In the genomic region with DNA sequence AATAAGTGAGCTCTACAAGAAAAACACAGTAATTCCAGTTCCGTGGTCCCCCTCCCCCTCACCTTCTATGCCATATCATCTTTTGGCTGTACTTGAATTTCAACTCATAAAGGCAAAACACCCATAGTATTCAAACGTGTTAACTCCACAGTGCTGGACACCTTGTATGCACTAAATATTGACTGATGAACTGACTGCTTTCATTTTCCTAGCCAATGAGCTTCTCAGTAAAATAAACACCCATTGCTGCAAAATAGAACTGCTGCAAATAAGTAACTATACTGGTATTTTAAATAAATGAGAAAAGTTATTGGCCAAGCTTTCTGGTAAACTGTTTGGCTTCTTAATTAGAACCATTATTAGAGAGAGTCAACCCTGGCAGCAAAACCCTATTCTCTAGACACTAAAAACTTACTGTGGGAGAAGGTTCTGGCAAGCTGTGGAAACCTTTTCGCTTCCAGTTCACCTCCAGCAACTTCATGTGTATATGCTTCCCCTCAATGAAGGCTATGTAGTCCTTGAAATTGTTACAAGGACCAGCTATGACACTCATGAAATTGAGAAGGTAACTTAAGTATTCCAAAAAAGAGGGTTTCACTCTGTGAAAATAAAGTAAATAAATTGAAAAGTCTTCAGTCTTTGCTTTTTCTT, we compare ENCODE assay signal across 11 cellular contexts.
DNase-seq lines count a peak whose midpoint lies in the region; ATAC-seq and TF ChIP-seq lines count a peak whose summit lies in the region.
"Had no signal": no experiment of that assay in that cellular context is flagged by ENCODE, and none has a peak within 500 bp of the region (broad histone marks: within the 10 kb centered on the region; RNA-seq: fewer than 3 reads in every experiment).

No MANE protein-coding gene starts in this region.

- WGBS in stomach, 5 donors, result 58 to 67% (median 61%) methylated on average over 3 of the region's 3 CpGs

- no peaks in the 10 kb centered on the region for H3K27me3 ChIP-seq in stomach
- H3K27me3 ChIP-seq: BLaER1, body of pancreas had no signal

- TF ChIP-seq CTCF in mesothelial cell of epicardium (IDR thresholded peaks at IDR 0.05; ENCODE audit: unreplicated experiment) (no peak), stomach (IDR thresholded peaks at IDR 0.05) (no peak)

- H3K4me1 Mint-ChIP-seq in mesothelial cell of epicardium, result peaks cover 33% of the 10 kb centered on the region

- H3K4me3 Mint-ChIP-seq in mesothelial cell of epicardium, result no peak overlapping the region

- peaks cover 24% of the 10 kb centered on the region for H3K36me3 Mint-ChIP-seq in mesothelial cell of epicardium

- H3K4me3 ChIP-seq in stomach, result no peak overlapping the region
- H3K4me3 ChIP-seq: BLaER1, body of pancreas had no signal

- peaks cover 0 to 26% (median 12%) of the 10 kb centered on the region in 4 donors for H3K4me1 ChIP-seq in stomach

- peak overlapping the region; percentile 51 for H3K27ac Mint-ChIP-seq in mesothelial cell of epicardium

- ATAC-seq in HG02759 (IDR thresholded peaks at IDR 0.05; ENCODE audit: unreplicated experiment) (no peak), HG03342 (IDR thresholded peaks at IDR 0.05; ENCODE audit: unreplicated experiment) (no peak)

- no peak for TF ChIP-seq POLR2A in stomach (IDR thresholded peaks at IDR 0.05)

- DNase-seq in DMS53 (lab: John Stamatoyannopoulos, UW) (peak; percentile 26), DMS53 treated with DMSO at 0.1 percent for 48 hours (lab: John Stamatoyannopoulos, UW; ENCODE audit: unreplicated experiment) (no peak), NCI-H748 treated with DMSO at 0.1 percent for 48 hours (lab: John Stamatoyannopoulos, UW) (peak; percentile 50), mesothelial cell of epicardium (ENCODE audit: low spot score in 2 of 2, unreplicated experiment in 2 of 2) (no peak), stomach (no peak)
- DNase-seq in activated effector memory CD4-positive, alpha-beta T cell treated with Interleukin-2 at 50 U/mL for 16 hours, result no peak
- DNase-seq: cortex of kidney had no signal

- TF ChIP-seq EP300 in stomach (IDR thresholded peaks at IDR 0.05), result no peak

- H3K9me3 ChIP-seq in stomach, result no peaks in the 10 kb centered on the region
- H3K9me3 ChIP-seq: BLaER1, body of pancreas had no signal

- intact Hi-C loops in stomach (cut with DNase I; ENCODE audit: low total_unique reads), result no loop called here

- H3K27me3 Mint-ChIP-seq in mesothelial cell of epicardium (ENCODE audit: low read depth), result no peaks in the 10 kb centered on the region

- peaks cover 13 to 60% (median 30%) of the 10 kb centered on the region in 4 donors for H3K36me3 ChIP-seq in stomach

- H3K27ac ChIP-seq in stomach, result peak overlapping the region in 4 of 5 donors; percentile 28 to 68 (median 42)
- H3K27ac ChIP-seq: BLaER1 had no signal

- no peaks in the 10 kb centered on the region for H3K9me3 Mint-ChIP-seq in mesothelial cell of epicardium

Comparison
In these comparisons a context has a peak if more than half of its experiments do, and no peak if none do; other contexts are left out.
1. DNase-seq: peak in DMS53 (single experiment) and NCI-H748 treated with DMSO at 0.1 percent for 48 hours (single experiment); none in DMS53 treated with DMSO at 0.1 percent for 48 hours (single experiment), mesothelial cell of epicardium (0 of 2), stomach (single experiment) and activated effector memory CD4-positive, alpha-beta T cell treated with Interleukin-2 at 50 U/mL for 16 hours (single experiment).